Comparison of ENCODE assay signal across 15 cellular contexts in the genomic region with DNA sequence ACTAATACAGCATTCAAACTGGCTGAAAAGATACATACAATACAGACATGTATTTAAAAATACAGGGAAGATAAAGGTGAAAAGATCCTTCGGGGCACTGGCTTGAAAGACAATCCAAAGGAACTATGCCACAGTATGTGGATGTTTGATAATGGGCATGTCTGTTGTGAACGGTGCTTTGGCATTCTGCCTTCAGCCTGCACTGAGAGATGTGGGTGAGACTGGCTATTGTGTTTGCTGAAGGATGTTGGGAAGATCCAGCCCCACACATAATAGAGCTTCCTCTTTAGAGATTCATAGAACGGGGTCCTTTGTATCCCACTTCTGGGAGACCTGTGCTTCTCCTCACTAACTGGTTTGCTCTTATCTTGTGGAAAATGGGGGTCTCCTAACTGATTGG.
"Had no signal": no experiment of that assay in that cellular context is flagged by ENCODE, and none has a peak within 500 bp of the region (broad histone marks: within the 10 kb centered on the region; RNA-seq: fewer than 3 reads in every experiment).

No MANE protein-coding gene starts in this region.

- ATAC-seq: activated CD8-positive, alpha-beta T cell treated with anti-CD3 and anti-CD28 coated beads for 36 hours; psoas muscle; right cardiac atrium; stimulated activated naive CD8-positive, alpha-beta T cell treated with anti-CD3 and anti-CD28 coated beads, Interleukin-15, amount 100 ng/mL, for 72 hours had no signal

- H3K36me3 ChIP-seq: thoracic aorta, upper lobe of left lung had no signal

- H3K4me3 ChIP-seq: dorsolateral prefrontal cortex, lung, psoas muscle, thoracic aorta, upper lobe of left lung had no signal

- H3K27me3 Mint-ChIP-seq: activated CD8-positive, alpha-beta T cell treated with anti-CD3 and anti-CD28 coated beads for 36 hours; stimulated activated naive CD8-positive, alpha-beta T cell treated with anti-CD3 and anti-CD28 coated beads, Interleukin-15, amount 100 ng/mL, for 72 hours had no signal

- DNase-seq: activated CD4-positive, alpha-beta T cell treated with anti-CD3 and anti-CD28 coated beads, Interleukin-2, amount 10 ng/mL, durations not matched to agents 24 days and 14 days; activated CD8-positive, alpha-beta T cell treated with anti-CD3 and anti-CD28 coated beads for 36 hours; activated naive CD4-positive, alpha-beta T cell treated with Interleukin-2 at 50 U/mL for 16 hours; activated naive CD8-positive, alpha-beta T cell treated with anti-CD3 and anti-CD28 coated beads, Interleukin-2, amount 10 ng/mL, durations not matched to agents 7 days and 5 days; activated T-cell treated with anti-CD3 and anti-CD28 coated beads, Interleukin-2, amount 50 U/mL, for 1 hour; foreskin melanocyte; psoas muscle; right cardiac atrium; stimulated activated naive CD8-positive, alpha-beta T cell treated with anti-CD3 and anti-CD28 coated beads, Interleukin-15, amount 100 ng/mL, for 72 hours; upper lobe of left lung had no signal

- H3K27ac Mint-ChIP-seq: activated CD4-positive, alpha-beta T cell treated with anti-CD3 and anti-CD28 coated beads, Interleukin-2, amount 10 ng/mL, durations not matched to agents 24 days and 14 days; activated CD8-positive, alpha-beta T cell treated with anti-CD3 and anti-CD28 coated beads for 36 hours; activated naive CD8-positive, alpha-beta T cell treated with anti-CD3 and anti-CD28 coated beads, Interleukin-2, amount 10 ng/mL, durations not matched to agents 7 days and 5 days; activated T-helper 2 cell treated with anti-CD3 and anti-CD28 coated beads, Interferon-gamma antibody, Interleukin-2, Interleukin-4, amounts not matched to agents 10 μg/mL and 5 μg/mL and 100 μg/mL, durations not matched to agents 14 hours and 24 hours and 36 hours; stimulated activated naive CD8-positive, alpha-beta T cell treated with anti-CD3 and anti-CD28 coated beads, Interleukin-15, amount 100 ng/mL, for 72 hours had no signal

- H3K9me3 Mint-ChIP-seq: activated T-helper 2 cell treated with anti-CD3 and anti-CD28 coated beads, Interferon-gamma antibody, Interleukin-2, Interleukin-4, amounts not matched to agents 10 μg/mL and 5 μg/mL and 100 μg/mL, durations not matched to agents 14 hours and 24 hours and 36 hours had no signal

- H3K27ac ChIP-seq: dorsolateral prefrontal cortex, psoas muscle, thoracic aorta, upper lobe of left lung had no signal

- H3K27me3 ChIP-seq: dorsolateral prefrontal cortex, upper lobe of left lung had no signal

- H3K9me3 ChIP-seq: psoas muscle, thoracic aorta, upper lobe of left lung had no signal

- H3K4me3 Mint-ChIP-seq: activated CD4-positive, alpha-beta T cell treated with anti-CD3 and anti-CD28 coated beads, Interleukin-2, amount 10 ng/mL, durations not matched to agents 24 days and 14 days; activated CD8-positive, alpha-beta T cell treated with anti-CD3 and anti-CD28 coated beads for 36 hours; activated naive CD8-positive, alpha-beta T cell treated with anti-CD3 and anti-CD28 coated beads, Interleukin-2, amount 10 ng/mL, durations not matched to agents 7 days and 5 days; neural crest cell; stimulated activated naive CD8-positive, alpha-beta T cell treated with anti-CD3 and anti-CD28 coated beads, Interleukin-15, amount 100 ng/mL, for 72 hours had no signal

- H3K4me1 ChIP-seq: psoas muscle, upper lobe of left lung had no signal
